Comparison of ENCODE assay signal across 25 cellular contexts in genomic region chr15:90153658-90154057, GRCh38.
"Had no signal": no experiment of that assay in that cellular context is flagged by ENCODE, and none has a peak within 500 bp of the region (broad histone marks: within the 10 kb centered on the region; RNA-seq: fewer than 3 reads in every experiment).

No MANE protein-coding gene starts in this region.

- H3K36me3 ChIP-seq: cardiac muscle cell, heart right ventricle, left lung, upper lobe of left lung, vagina had no signal

- H3K27ac ChIP-seq: cardiac muscle cell, coronary artery, heart right ventricle, left lung had no signal

- H3K27me3 ChIP-seq: cardiac muscle cell, dorsolateral prefrontal cortex, heart right ventricle, left lung, upper lobe of left lung, vagina had no signal

- ATAC-seq: left lung; natural killer cell; sciatic nerve; stimulated activated effector memory CD8-positive, alpha-beta T cell treated with anti-CD3 and anti-CD28 coated beads, Interleukin-12 subunit alpha, Interleukin-12 subunit beta, amount 100 ng/mL, for 72 hours had no signal

- H3K4me3 ChIP-seq: cardiac muscle cell, coronary artery, dorsolateral prefrontal cortex, heart right ventricle, left lung, lung, upper lobe of left lung, vagina had no signal

- DNase-seq: activated CD4-positive, alpha-beta T cell treated with anti-CD3 and anti-CD28 coated beads for 4 hours; activated CD4-positive, alpha-beta T cell treated with anti-CD3 and anti-CD28 coated beads, Interleukin-2, amount 50 U/mL, for 4 hours; activated effector memory CD4-positive, alpha-beta T cell treated with Interleukin-2 at 50 U/mL for 16 hours; activated naive CD4-positive, alpha-beta T cell treated with Interleukin-2 at 50 U/mL for 16 hours; activated T-cell treated with anti-CD3 and anti-CD28 coated beads for 4 hours; anterior cingulate cortex; cerebellar nuclear complex; dorsolateral prefrontal cortex; effector memory CD4-positive, alpha-beta T cell; foreskin fibroblast; heart right ventricle; kidney glomerular epithelial cell; left lung; mesendoderm; natural killer cell; small intestine; stimulated activated CD4-positive, alpha-beta T cell treated with anti-CD3 and anti-CD28 coated beads, Interleukin-4, amount 100 ng/mL, for 24 hours; substantia nigra; upper lobe of left lung had no signal

- H3K9me3 ChIP-seq: heart right ventricle, left lung, upper lobe of left lung, vagina had no signal
